Comparison of ENCODE assay signal across 22 cellular contexts in the genomic region with DNA sequence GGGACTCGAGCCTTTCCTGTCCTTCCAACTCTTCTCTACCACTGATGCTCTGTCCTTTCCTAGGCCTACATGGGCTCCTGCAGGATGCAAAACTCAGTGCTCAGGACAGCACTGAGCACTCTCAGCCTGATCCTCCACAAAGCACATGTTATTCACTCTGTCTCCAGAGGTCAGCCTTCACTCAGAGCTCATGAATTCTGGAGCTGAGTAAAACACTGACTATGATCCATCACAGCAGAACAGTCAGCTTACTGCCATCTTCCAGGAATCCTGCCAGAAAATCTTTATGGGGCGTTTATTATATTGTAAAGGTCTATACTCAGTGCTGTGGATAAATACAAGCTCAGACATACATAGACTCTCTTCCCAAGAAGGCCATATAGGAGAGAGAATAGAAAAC.
"Had no signal": no experiment of that assay in that cellular context is flagged by ENCODE, and none has a peak within 500 bp of the region (broad histone marks: within the 10 kb centered on the region; RNA-seq: fewer than 3 reads in every experiment).

No MANE protein-coding gene starts in this region.

- H3K4me1 ChIP-seq: breast epithelium had no signal

- H3K4me3 ChIP-seq: breast epithelium, dorsolateral prefrontal cortex, left lung, lung, ovary, psoas muscle, right atrium auricular region, tibial nerve had no signal

- DNase-seq: activated CD4-positive, alpha-beta memory T cell treated with anti-CD3 and anti-CD28 coated beads, Interleukin-2, amount 10 ng/mL, durations not matched to agents 7 days and 5 days; activated CD4-positive, alpha-beta T cell treated with anti-CD3 and anti-CD28 coated beads for 48 hours; activated CD4-positive, CD25-positive, alpha-beta regulatory T cell; activated effector memory CD4-positive, alpha-beta T cell treated with Interleukin-2 at 50 U/mL for 16 hours; activated naive CD4-positive, alpha-beta T cell treated with anti-CD3 and anti-CD28 coated beads for 36 hours; activated naive CD8-positive, alpha-beta T cell treated with anti-CD3 and anti-CD28 coated beads, Interleukin-2, amount 10 ng/mL, durations not matched to agents 7 days and 5 days; activated T-cell treated with anti-CD3 and anti-CD28 coated beads, Interleukin-2, amount 50 U/mL, for 72 hours; amniotic stem cell; dorsolateral prefrontal cortex; effector memory CD8-positive, alpha-beta T cell; left lung; ovary; psoas muscle; stimulated activated CD4-positive, alpha-beta T cell treated with anti-CD3 and anti-CD28 coated beads, Interleukin-12 subunit alpha, Interleukin-12 subunit beta, amount 100 ng/mL, for 4 hours; stimulated activated CD4-positive, alpha-beta T cell treated with anti-CD3 and anti-CD28 coated beads, Interleukin-4, amount 100 ng/mL, for 4 hours; substantia nigra; T-helper 17 cell had no signal

- ATAC-seq: activated T-cell treated with anti-CD3 and anti-CD28 coated beads, Interleukin-2, amount 50 U/mL, for 72 hours; effector memory CD8-positive, alpha-beta T cell; left lung; natural killer cell treated with Interleukin-12 subunit alpha and Interleukin-12 subunit beta and Interleukin-15 and Interleukin-18, amount 100 ng/mL, for 72 hours; psoas muscle; T-helper 17 cell had no signal

- H3K27ac ChIP-seq: left lung, ovary, psoas muscle, right atrium auricular region, tibial nerve had no signal

- H3K36me3 ChIP-seq: breast epithelium, left lung, ovary, right atrium auricular region, tibial nerve had no signal

- H3K9me3 ChIP-seq: breast epithelium, left lung, ovary, psoas muscle, right atrium auricular region, tibial nerve had no signal

- H3K27me3 ChIP-seq: breast epithelium, dorsolateral prefrontal cortex, left lung, ovary, right atrium auricular region, tibial nerve had no signal
